Comparison of ENCODE assay signal across 8 cellular contexts in genomic region chr6:27388293-27389197, GRCh38. TPM values are rescaled to one million over a fixed set of nuclear protein-coding genes. Genes with fewer than 3 reads are reported as not detected.
DNase-seq lines count a peak whose midpoint lies in the region; ATAC-seq and TF ChIP-seq lines count a peak whose summit lies in the region.

TSS of gene ZNF391 (plus strand) at chr6:27388759. CDS start at chr6:27400371, 11,612 bp downstream.

- H3K4me3 Mint-ChIP-seq in CD8-positive, alpha-beta memory T cell, result peak within 1 kb of the TSS; percentile 91 to 99 (median 96)

- H3K27me3 ChIP-seq in CD8-positive, alpha-beta memory T cell (ENCODE audit: insufficient read depth, low read length, poor library complexity, severe bottlenecking), result no peaks in the 10 kb centered on the region
- no peaks in the 10 kb centered on the region for H3K27me3 ChIP-seq in mucosa of rectum (ENCODE audit: control insufficient read depth in 2 of 2, insufficient read depth in 2 of 2, low read length in 2 of 2)

- CTCF ChIA-PET in CD8-positive, alpha-beta memory T cell (lab: Charles Lee), result interaction anchor here (0.8 to 1.0 kb wide), 2 partner anchors 12 to 90 kb away, joined by 3 read pairs; no protein-coding TSS in a partner anchor

- DNase-seq in CD8-positive, alpha-beta memory T cell, result peak; percentile 17 to 75 (median 55)
- DNase-seq in NOMO-1 treated with dmso at 0.1 percent for 144 hours (lab: John Stamatoyannopoulos, UW; ENCODE audit: unreplicated experiment), result peak; percentile 27
- peak; percentile 48 for DNase-seq in activated T-cell treated with anti-CD3 and anti-CD28 coated beads for 1 hour (ENCODE audit: low read depth)
- peak; percentile 57 for DNase-seq in epithelial cell of proximal tubule (ENCODE audit: low read depth)
- DNase-seq in stimulated activated CD8-positive, alpha-beta memory T cell treated with anti-CD3 and anti-CD28 coated beads, Interleukin-4, amount 100 ng/mL, for 4 hours (ENCODE audit: low read depth in 2 of 2, low spot score in 1 of 2), result peak; percentile 38 to 41

- H3K27ac ChIP-seq in CD8-positive, alpha-beta memory T cell (ENCODE audit: low read depth, low read length), result peak within 1 kb of the TSS; percentile 73
- peak within 1 kb of the TSS; percentile 66 to 74 for H3K27ac ChIP-seq in mucosa of rectum (ENCODE audit: low read depth in 2 of 2, low read length in 2 of 2)

- POLR2A ChIA-PET in CD8-positive, alpha-beta memory T cell (lab: Charles Lee), result interaction anchor here (0.6 to 1.3 kb wide), 3 partner anchors 55 to 505 kb away, joined by 3 to 7 read pairs (median 4); no protein-coding TSS in a partner anchor

- H3K4me1 ChIP-seq in CD8-positive, alpha-beta memory T cell (ENCODE audit: insufficient read depth, low read length), result no peaks in the 10 kb centered on the region
- peaks cover 2 to 6% of the 10 kb centered on the region in 2 donors for H3K4me1 ChIP-seq in mucosa of rectum (ENCODE audit: control insufficient read depth in 2 of 2, insufficient read depth in 2 of 2, low read length in 2 of 2)

- TF ChIP-seq CTCF in epithelial cell of proximal tubule (conservative IDR thresholded peaks at IDR 0.05; ENCODE audit: low read depth, low read length), result no peak

- no peaks in the 10 kb centered on the region for H3K9me3 ChIP-seq in CD8-positive, alpha-beta memory T cell (ENCODE audit: low read length)
- H3K9me3 ChIP-seq in mucosa of rectum (ENCODE audit: control insufficient read depth in 2 of 2, low read length in 2 of 2), result no peaks in the 10 kb centered on the region

- H3K36me3 ChIP-seq in CD8-positive, alpha-beta memory T cell (ENCODE audit: insufficient read depth, low read length), result no peaks in the 10 kb centered on the region
- H3K36me3 ChIP-seq in mucosa of rectum (ENCODE audit: control insufficient read depth in 2 of 2, insufficient read depth in 2 of 2, low read length in 2 of 2), result no peaks in the 10 kb centered on the region

- peaks cover 4 to 7% of the 10 kb centered on the region in 2 donors for H3K27me3 Mint-ChIP-seq in CD8-positive, alpha-beta memory T cell

- peak within 1 kb of the TSS; percentile 74 to 84 for H3K9ac ChIP-seq in mucosa of rectum (ENCODE audit: low read depth in 1 of 2, low read length in 2 of 2)

- peaks cover 0 to 1% (median 1%) of the 10 kb centered on the region in 5 donors for H3K9me3 Mint-ChIP-seq in CD8-positive, alpha-beta memory T cell

- H3K36me3 Mint-ChIP-seq in CD8-positive, alpha-beta memory T cell, result peaks cover under 1 to 7% (median 2%) of the 10 kb centered on the region in 3 donors

- H3K27ac Mint-ChIP-seq in CD8-positive, alpha-beta memory T cell, result peak within 1 kb of the TSS; percentile 8 to 94 (median 90)

- peak within 1 kb of the TSS; percentile 86 for H3K4me3 ChIP-seq in CD8-positive, alpha-beta memory T cell (ENCODE audit: low read length)
- peak within 1 kb of the TSS; percentile 91 for H3K4me3 ChIP-seq in epithelial cell of proximal tubule (ENCODE audit: low read depth, low read length)
- H3K4me3 ChIP-seq in mucosa of rectum (ENCODE audit: low read length in 2 of 2), result peak within 1 kb of the TSS; percentile 97 to 99

- ATAC-seq in GM19397 (IDR thresholded peaks at IDR 0.05; ENCODE audit: unreplicated experiment) (peak; percentile 89), HG03575 (IDR thresholded peaks at IDR 0.05; ENCODE audit: extremely low read depth, insufficient number of reproducible peaks, low FRiP score, unreplicated experiment) (peak; percentile 44)

- H3K4me1 Mint-ChIP-seq in CD8-positive, alpha-beta memory T cell, result peaks cover 13 to 22% (median 21%) of the 10 kb centered on the region in 3 donors

RNA-seq across cellular contexts. Expression of gene ZNF391, which starts in this region (rescaled TPM):
- 1 to 10 TPM; 2.9 to 3.7 TPM for total RNA-seq in CD8-positive, alpha-beta memory T cell
- polyA plus RNA-seq in CD8-positive, alpha-beta memory T cell, result 1.6 TPM
- total RNA-seq in epithelial cell of proximal tubule, result 1.2 and 1.4 TPM in 2 replicates

Comparison
In these comparisons a context has a peak if more than half of its experiments do, and no peak if none do; other contexts are left out.
1. Peak in every context shown above with its lines: DNase-seq, ATAC-seq, H3K4me3 ChIP-seq and H3K27ac ChIP-seq.